ENCODE assay signal across 13 cellular contexts in genomic region chr2:190119948-190120347, GRCh38. TPM values are rescaled to one million over a fixed set of nuclear protein-coding genes. Genes with fewer than 3 reads are reported as not detected.
DNase-seq lines count a peak whose midpoint lies in the region; ATAC-seq lines count a peak whose summit lies in the region.
"Had no signal": no experiment of that assay in that cellular context is flagged by ENCODE, and none has a peak within 500 bp of the region (broad histone marks: within the 10 kb centered on the region; RNA-seq: fewer than 3 reads in every experiment).

No MANE protein-coding gene starts in this region.

- peaks cover 0 to 8% (median 4%) of the 10 kb centered on the region in 3 donors for H3K36me3 Mint-ChIP-seq in naive thymus-derived CD8-positive, alpha-beta T cell

- H3K9me3 ChIP-seq in ES-I3 (ENCODE audit: control insufficient read depth, insufficient read depth, low read length) = no peaks in the 10 kb centered on the region
- H3K9me3 ChIP-seq in endocrine pancreas (ENCODE audit: control insufficient read depth, low read length) = no peaks in the 10 kb centered on the region
- H3K9me3 ChIP-seq: suprapubic skin had no signal

- peaks cover 0 to 3% (median 0%) of the 10 kb centered on the region in 9 donors for H3K9me3 Mint-ChIP-seq in naive thymus-derived CD8-positive, alpha-beta T cell

- POLR2A ChIA-PET in naive thymus-derived CD8-positive, alpha-beta T cell (lab: Charles Lee) = no interaction called here

- H3K27me3 ChIP-seq in endocrine pancreas (ENCODE audit: control insufficient read depth, insufficient read depth, low read length) = no peaks in the 10 kb centered on the region
- H3K27me3 ChIP-seq: suprapubic skin had no signal

- H3K27me3 Mint-ChIP-seq in naive thymus-derived CD8-positive, alpha-beta T cell = peaks cover 0 to 4% (median 1%) of the 10 kb centered on the region in 5 donors

- peak overlapping the region; percentile 47 for H3K4me3 ChIP-seq in endocrine pancreas (ENCODE audit: control insufficient read depth, insufficient read depth, low read length)

- peak overlapping the region; percentile 45 to 88 (median 68) for H3K4me3 Mint-ChIP-seq in naive thymus-derived CD8-positive, alpha-beta T cell

- peak; percentile 31 to 46 for ATAC-seq in naive thymus-derived CD8-positive, alpha-beta T cell
- ATAC-seq: HCT116 had no signal

- H3K27ac Mint-ChIP-seq in naive thymus-derived CD8-positive, alpha-beta T cell = peak overlapping the region in 9 of 10 donors; percentile 73 to 92 (median 80)
- H3K27ac Mint-ChIP-seq: memory B cell had no signal

- no peaks in the 10 kb centered on the region for H3K36me3 ChIP-seq in ES-I3 (ENCODE audit: insufficient read depth, low read length)
- H3K36me3 ChIP-seq in endocrine pancreas (ENCODE audit: control insufficient read depth, insufficient read depth, low read length) = no peaks in the 10 kb centered on the region
- H3K36me3 ChIP-seq: suprapubic skin had no signal

- H3K9ac ChIP-seq in ES-I3 (ENCODE audit: low read depth, low read length) (peak overlapping the region; percentile 63; the same call in 1 of the 2 replicates), endocrine pancreas (ENCODE audit: control insufficient read depth, insufficient read depth, low read length) (no peak overlapping the region)

- DNase-seq in M059J (ENCODE audit: low read depth) (peak; percentile 46), NAMALWA (ENCODE audit: low spot score) (no peak), DMS53 (lab: John Stamatoyannopoulos, UW) (no peak), NCI-H345 treated with DMSO at 0.1 percent for 48 hours (lab: John Stamatoyannopoulos, UW; ENCODE audit: unreplicated experiment) (no peak)
- DNase-seq in naive thymus-derived CD8-positive, alpha-beta T cell = peak in 2 of 10 donors; percentile 2 to 6
- DNase-seq in activated naive CD4-positive, alpha-beta T cell treated with Interleukin-2 at 50 U/mL for 16 hours = no peak
- DNase-seq: NCI-H2081 treated with DMSO at 0.1 percent for 48 hours had no signal

- peaks cover 6% of the 10 kb centered on the region; the same call in 1 of the 2 replicates for H3K4me1 ChIP-seq in ES-I3 (ENCODE audit: insufficient read depth, low read length)
- H3K4me1 ChIP-seq in endocrine pancreas (ENCODE audit: control insufficient read depth, insufficient read depth, low read length) = no peaks in the 10 kb centered on the region
- H3K4me1 ChIP-seq: suprapubic skin had no signal

- peaks cover 0 to 18% (median 9%) of the 10 kb centered on the region in 4 donors for H3K4me1 Mint-ChIP-seq in naive thymus-derived CD8-positive, alpha-beta T cell

RNA-seq across cellular contexts. Expression of gene MSTN, which starts 57.4 kb away (rescaled TPM):
- 1.0 and 1.2 TPM in 2 replicates for total RNA-seq in M059J (2014; rRNA removed; shearing (Covaris generic))
- total RNA-seq in naive thymus-derived CD8-positive, alpha-beta T cell = under 1 TPM; 0.13 to 0.16 TPM
- under 1 TPM in 1 of 3 donors, not detected in 2; 0.16 TPM for polyA plus RNA-seq in naive thymus-derived CD8-positive, alpha-beta T cell
- total RNA-seq: glomerular endothelial cell had no signal
